Comparison of ENCODE assay signal across 8 cellular contexts in the genomic region with DNA sequence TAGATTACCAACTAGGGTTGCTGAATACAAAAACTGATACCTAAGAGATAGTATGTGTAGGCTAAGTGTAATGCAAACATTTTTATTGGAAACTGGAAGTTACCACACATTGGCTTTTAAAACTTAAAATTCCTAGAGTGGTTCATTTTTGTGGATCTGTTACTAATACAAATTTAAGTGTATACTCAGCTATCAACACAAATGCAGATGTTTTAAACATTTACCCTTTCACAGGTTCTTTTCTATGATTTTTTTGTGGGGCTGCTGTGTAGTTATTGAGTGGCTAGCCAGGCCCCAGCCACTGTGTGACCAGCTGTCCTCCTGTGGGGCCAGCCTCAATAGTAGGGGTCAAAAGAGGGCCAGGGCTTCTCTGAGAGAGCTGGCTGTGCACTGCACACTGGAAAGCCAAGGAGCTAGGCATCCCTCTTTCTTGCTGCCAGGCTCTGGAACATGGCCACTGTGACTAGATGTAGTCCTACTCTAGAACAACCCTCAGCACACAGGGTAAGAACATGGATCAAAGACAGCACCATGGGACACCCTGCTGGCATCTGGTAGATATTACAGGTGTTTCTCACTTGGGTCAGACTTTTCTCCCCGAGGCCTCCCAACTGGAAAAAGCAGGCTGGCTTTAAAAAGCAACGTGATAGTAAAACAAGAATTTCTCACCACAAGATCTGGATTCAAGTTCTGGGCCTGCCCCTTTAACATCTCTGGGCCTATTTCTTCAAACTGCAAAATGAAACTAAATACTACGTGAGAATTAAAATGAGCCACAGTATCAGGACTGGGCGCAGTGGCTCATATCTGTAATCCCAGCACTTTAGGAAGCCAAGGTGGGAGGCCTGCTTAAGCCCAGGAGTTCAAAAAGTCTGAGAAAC. TPM values are rescaled to one million over a fixed set of nuclear protein-coding genes. Genes with fewer than 3 reads are reported as not detected.
DNase-seq lines count a peak whose midpoint lies in the region; ATAC-seq and TF ChIP-seq lines count a peak whose summit lies in the region.

No MANE protein-coding gene starts in this region.

- peak; percentile 64 for ATAC-seq in HG03442 (IDR thresholded peaks at IDR 0.05; ENCODE audit: unreplicated experiment)

- TF ChIP-seq CTCF in endothelial cell (IDR thresholded peaks at IDR 0.05; ENCODE audit: unreplicated experiment), result peak; percentile 84

- peaks cover 69% of the 10 kb centered on the region for H3K4me1 Mint-ChIP-seq in activated CD4-positive, alpha-beta memory T cell treated with anti-CD3 and anti-CD28 coated beads for 36 hours (ENCODE audit: low read depth)
- H3K4me1 Mint-ChIP-seq in endothelial cell (ENCODE audit: unreplicated experiment), result peaks cover 36% of the 10 kb centered on the region
- H3K4me1 Mint-ChIP-seq in stimulated activated naive CD8-positive, alpha-beta T cell treated with anti-CD3 and anti-CD28 coated beads, Interleukin-15, Interleukin-2, amounts not matched to agents 100 ng/mL and 50 ng/mL, for 24 hours (ENCODE audit: low read depth), result peaks cover 77% of the 10 kb centered on the region

- no peaks in the 10 kb centered on the region for H3K9me3 Mint-ChIP-seq in activated CD4-positive, alpha-beta memory T cell treated with anti-CD3 and anti-CD28 coated beads for 36 hours
- H3K9me3 Mint-ChIP-seq in endothelial cell (ENCODE audit: unreplicated experiment), result no peaks in the 10 kb centered on the region
- no peaks in the 10 kb centered on the region for H3K9me3 Mint-ChIP-seq in stimulated activated naive CD8-positive, alpha-beta T cell treated with anti-CD3 and anti-CD28 coated beads, Interleukin-15, Interleukin-2, amounts not matched to agents 100 ng/mL and 50 ng/mL, for 24 hours

- peak overlapping the region; percentile 47 for H3K27ac Mint-ChIP-seq in activated CD4-positive, alpha-beta memory T cell treated with anti-CD3 and anti-CD28 coated beads for 36 hours
- H3K27ac Mint-ChIP-seq in endothelial cell (ENCODE audit: unreplicated experiment), result no peak overlapping the region
- peak overlapping the region; percentile 52 for H3K27ac Mint-ChIP-seq in stimulated activated naive CD8-positive, alpha-beta T cell treated with anti-CD3 and anti-CD28 coated beads, Interleukin-15, Interleukin-2, amounts not matched to agents 100 ng/mL and 50 ng/mL, for 24 hours

- no peaks in the 10 kb centered on the region for H3K27me3 Mint-ChIP-seq in activated CD4-positive, alpha-beta memory T cell treated with anti-CD3 and anti-CD28 coated beads for 36 hours
- no peaks in the 10 kb centered on the region for H3K27me3 Mint-ChIP-seq in endothelial cell (ENCODE audit: unreplicated experiment)
- no peaks in the 10 kb centered on the region for H3K27me3 Mint-ChIP-seq in stimulated activated naive CD8-positive, alpha-beta T cell treated with anti-CD3 and anti-CD28 coated beads, Interleukin-15, Interleukin-2, amounts not matched to agents 100 ng/mL and 50 ng/mL, for 24 hours

- DNase-seq in activated T-cell treated with anti-CD3 and anti-CD28 coated beads for 1 hour (ENCODE audit: low read depth), result peak; percentile 22
- DNase-seq in activated T-cell treated with anti-CD3 and anti-CD28 coated beads for 4 hours, result no peak
- DNase-seq in NCI-H748 treated with DMSO at 0.1 percent for 48 hours (lab: John Stamatoyannopoulos, UW), result peak; percentile 67
- peak; percentile 76 for DNase-seq in activated CD4-positive, alpha-beta memory T cell treated with anti-CD3 and anti-CD28 coated beads for 36 hours
- peak; percentile 54 for DNase-seq in endothelial cell (ENCODE audit: low spot score)
- peak; percentile 72 for DNase-seq in midbrain (lab: John Stamatoyannopoulos, UW)

- CTCF ChIA-PET in activated CD4-positive, alpha-beta memory T cell treated with anti-CD3 and anti-CD28 coated beads for 36 hours (lab: Charles Lee), result interaction anchor here (0.7 to 10.7 kb wide), 8 partner anchors 9 to 138 kb away, joined by 3 to 170 read pairs (median 7); partner anchors contain the start of gene SRSF1

- H3K4me3 Mint-ChIP-seq in activated CD4-positive, alpha-beta memory T cell treated with anti-CD3 and anti-CD28 coated beads for 36 hours, result no peak overlapping the region
- H3K4me3 Mint-ChIP-seq in endothelial cell (ENCODE audit: unreplicated experiment), result peak overlapping the region; percentile 7
- peak overlapping the region; percentile 28 for H3K4me3 Mint-ChIP-seq in stimulated activated naive CD8-positive, alpha-beta T cell treated with anti-CD3 and anti-CD28 coated beads, Interleukin-15, Interleukin-2, amounts not matched to agents 100 ng/mL and 50 ng/mL, for 24 hours

- H3K36me3 Mint-ChIP-seq in activated CD4-positive, alpha-beta memory T cell treated with anti-CD3 and anti-CD28 coated beads for 36 hours, result peaks cover 20% of the 10 kb centered on the region
- H3K36me3 Mint-ChIP-seq in endothelial cell (ENCODE audit: low read depth, unreplicated experiment), result peaks cover 5% of the 10 kb centered on the region
- H3K36me3 Mint-ChIP-seq in stimulated activated naive CD8-positive, alpha-beta T cell treated with anti-CD3 and anti-CD28 coated beads, Interleukin-15, Interleukin-2, amounts not matched to agents 100 ng/mL and 50 ng/mL, for 24 hours (ENCODE audit: low read depth), result peaks cover 52% of the 10 kb centered on the region

- intact Hi-C loops in activated CD4-positive, alpha-beta memory T cell treated with anti-CD3 and anti-CD28 coated beads for 36 hours (cut with micrococcal nuclease), result loop anchor here (1.0 to 2.0 kb wide), 6 partner anchors 8 to 137 kb away; partner anchors contain the start of gene SRSF1

- POLR2A ChIA-PET in activated CD4-positive, alpha-beta memory T cell treated with anti-CD3 and anti-CD28 coated beads for 36 hours (lab: Charles Lee), result interaction anchor here (1.8 to 3.7 kb wide), 3 partner anchors 11 to 134 kb away, joined by 4 to 32 read pairs (median 9); partner anchors contain the start of genes DYNLL2 and SRSF1

RNA-seq across cellular contexts. Expression of gene VEZF1, which starts 7.3 kb away (rescaled TPM):
- total RNA-seq in activated CD4-positive, alpha-beta memory T cell treated with anti-CD3 and anti-CD28 coated beads for 36 hours, result 10 to 100 TPM; 26.8 to 29.8 TPM
- total RNA-seq in endothelial cell (ENCODE audit: unreplicated experiment), result 43.7 TPM

RNA-seq across cellular contexts. Expression of gene SRSF1, which starts 11.7 kb away (rescaled TPM):
- total RNA-seq in activated CD4-positive, alpha-beta memory T cell treated with anti-CD3 and anti-CD28 coated beads for 36 hours, result 100 to 1,000 TPM; 325 to 326 TPM
- total RNA-seq in endothelial cell (ENCODE audit: unreplicated experiment), result 201 TPM

RNA-seq across cellular contexts. Expression of gene CUEDC1, which starts 40.1 kb away (rescaled TPM):
- under 1 TPM; 0.29 to 0.36 TPM for total RNA-seq in activated CD4-positive, alpha-beta memory T cell treated with anti-CD3 and anti-CD28 coated beads for 36 hours
- total RNA-seq in endothelial cell (ENCODE audit: unreplicated experiment), result 13.3 TPM

Comparison
In these comparisons a context has a peak if more than half of its experiments do, and no peak if none do; other contexts are left out.
1. RNA of gene CUEDC1, which starts 40.1 kb away (total RNA-seq): 13.3 TPM in endothelial cell (single experiment); 0.29 to 0.36 TPM in activated CD4-positive, alpha-beta memory T cell treated with anti-CD3 and anti-CD28 coated beads for 36 hours; every median in the first group is over 10 times any median in the second.